In genomic region chr2:113173563-113174368, GRCh38 we compare ENCODE assay signal across 8 cellular contexts. TPM values are rescaled to one million over a fixed set of nuclear protein-coding genes. Genes with fewer than 3 reads are reported as not detected.
A peak's percentile ranks its signal among the peaks of the same experiment; 100 is the strongest.
DNase-seq lines count a peak whose midpoint lies in the region; ATAC-seq and TF ChIP-seq lines count a peak whose summit lies in the region.

PSD4 (plus strand) TSS chr2:113173971; CDS start chr2:113182457, 8,486 bp downstream.

- peak within 1 kb of the TSS; percentile 88 for H3K4me3 ChIP-seq in CD8-positive, alpha-beta memory T cell (ENCODE audit: low read length)
- peak within 1 kb of the TSS; percentile 27 to 48 (median 36) for H3K4me3 ChIP-seq in skin epidermis
- H3K4me3 ChIP-seq in MG63: no peak within 1 kb of the TSS

- peak within 1 kb of the TSS; percentile 89 to 95 (median 93) for H3K4me3 Mint-ChIP-seq in CD8-positive, alpha-beta memory T cell
- H3K4me3 Mint-ChIP-seq in IgD-negative memory B cell: peak within 1 kb of the TSS; percentile 78 to 93 (median 92)
- peak within 1 kb of the TSS; percentile 84 for H3K4me3 Mint-ChIP-seq in activated CD4-positive, alpha-beta T cell treated with anti-CD3 and anti-CD28 coated beads, Interleukin-2, amount 10 ng/mL, durations not matched to agents 7 days and 5 days

- H3K4me1 ChIP-seq in CD8-positive, alpha-beta memory T cell (ENCODE audit: insufficient read depth, low read length): peaks cover 76% of the 10 kb centered on the region

- CTCF ChIA-PET in CD8-positive, alpha-beta memory T cell (lab: Charles Lee): interaction anchor here (1.0 to 8.0 kb wide), 11 partner anchors 10 to 216 kb away, joined by 3 to 135 read pairs (median 7); no protein-coding TSS in a partner anchor
- CTCF ChIA-PET in activated CD4-positive, alpha-beta T cell treated with anti-CD3 and anti-CD28 coated beads, Interleukin-2, amount 10 ng/mL, durations not matched to agents 7 days and 5 days (lab: Charles Lee): interaction anchor here (0.8 to 5.1 kb wide), 19 partner anchors 8 to 216 kb away, joined by 3 to 40 read pairs (median 7); no protein-coding TSS in a partner anchor

- no peaks in the 10 kb centered on the region for H3K9me3 ChIP-seq in CD8-positive, alpha-beta memory T cell (ENCODE audit: low read length)
- no peaks in the 10 kb centered on the region for H3K9me3 ChIP-seq in MG63

- H3K4me1 Mint-ChIP-seq in CD8-positive, alpha-beta memory T cell: peaks cover 70 to 87% (median 76%) of the 10 kb centered on the region in 3 donors
- H3K4me1 Mint-ChIP-seq in IgD-negative memory B cell: peaks cover 40 to 55% (median 47%) of the 10 kb centered on the region in 3 donors
- H3K4me1 Mint-ChIP-seq in activated CD4-positive, alpha-beta T cell treated with anti-CD3 and anti-CD28 coated beads, Interleukin-2, amount 10 ng/mL, durations not matched to agents 7 days and 5 days: peaks cover 73% of the 10 kb centered on the region

- H3K27me3 ChIP-seq in CD8-positive, alpha-beta memory T cell (ENCODE audit: insufficient read depth, low read length, poor library complexity, severe bottlenecking): no peaks in the 10 kb centered on the region
- no peaks in the 10 kb centered on the region for H3K27me3 ChIP-seq in MG63

- peak; percentile 77 to 94 (median 91) for DNase-seq in CD8-positive, alpha-beta memory T cell
- DNase-seq in activated CD4-positive, alpha-beta T cell treated with anti-CD3 and anti-CD28 coated beads, Interleukin-2, amount 10 ng/mL, durations not matched to agents 7 days and 5 days: peak; percentile 94
- DNase-seq in erythroblast (lab: John Stamatoyannopoulos, UW) (peak; percentile 74 to 81), NCI-H1105 treated with DMSO at 0.1 percent for 48 hours (lab: John Stamatoyannopoulos, UW) (no peak), MG63 (no peak)

- H3K27ac Mint-ChIP-seq in CD8-positive, alpha-beta memory T cell: peak within 1 kb of the TSS; percentile 86 to 98 (median 94)
- peak within 1 kb of the TSS; percentile 82 to 99 (median 98) for H3K27ac Mint-ChIP-seq in IgD-negative memory B cell
- peak within 1 kb of the TSS; percentile 88 for H3K27ac Mint-ChIP-seq in activated CD4-positive, alpha-beta T cell treated with anti-CD3 and anti-CD28 coated beads, Interleukin-2, amount 10 ng/mL, durations not matched to agents 7 days and 5 days

- ATAC-seq in GM21381 (IDR thresholded peaks at IDR 0.05; ENCODE audit: unreplicated experiment): peak; percentile 73

- POLR2A ChIA-PET in CD8-positive, alpha-beta memory T cell (lab: Charles Lee): interaction anchor here (0.8 to 4.2 kb wide), 4 partner anchors 9 to 31 kb away, joined by 3 to 40 read pairs (median 6); no protein-coding TSS in a partner anchor
- POLR2A ChIA-PET in activated CD4-positive, alpha-beta T cell treated with anti-CD3 and anti-CD28 coated beads, Interleukin-2, amount 10 ng/mL, durations not matched to agents 7 days and 5 days (lab: Charles Lee): interaction anchor here (0.6 to 1.5 kb wide), 6 partner anchors 8 to 303 kb away, joined by 3 to 7 read pairs (median 4); no protein-coding TSS in a partner anchor

- peak within 1 kb of the TSS; percentile 77 for H3K27ac ChIP-seq in CD8-positive, alpha-beta memory T cell (ENCODE audit: low read depth, low read length)
- peak within 1 kb of the TSS in 20 of 21 experiments; percentile 17 to 95 (median 80) for H3K27ac ChIP-seq in skin epidermis

- TF ChIP-seq POLR2A in erythroblast (IDR thresholded peaks at IDR 0.05; ENCODE audit: low read length): peak; percentile 79

- peaks cover 0 to 3% of the 10 kb centered on the region in 2 donors for H3K27me3 Mint-ChIP-seq in CD8-positive, alpha-beta memory T cell
- no peaks in the 10 kb centered on the region for H3K27me3 Mint-ChIP-seq in IgD-negative memory B cell
- peaks cover 2% of the 10 kb centered on the region for H3K27me3 Mint-ChIP-seq in activated CD4-positive, alpha-beta T cell treated with anti-CD3 and anti-CD28 coated beads, Interleukin-2, amount 10 ng/mL, durations not matched to agents 7 days and 5 days

- peaks cover 15% of the 10 kb centered on the region for H3K36me3 ChIP-seq in CD8-positive, alpha-beta memory T cell (ENCODE audit: insufficient read depth, low read length)
- H3K36me3 ChIP-seq in MG63: no peaks in the 10 kb centered on the region

- H3K9me3 Mint-ChIP-seq in CD8-positive, alpha-beta memory T cell: peaks cover 0 to 3% (median 0%) of the 10 kb centered on the region in 5 donors
- peaks cover 0 to 2% (median 0%) of the 10 kb centered on the region in 3 donors for H3K9me3 Mint-ChIP-seq in IgD-negative memory B cell
- H3K9me3 Mint-ChIP-seq in activated CD4-positive, alpha-beta T cell treated with anti-CD3 and anti-CD28 coated beads, Interleukin-2, amount 10 ng/mL, durations not matched to agents 7 days and 5 days: peaks cover 7% of the 10 kb centered on the region

- H3K36me3 Mint-ChIP-seq in CD8-positive, alpha-beta memory T cell: peaks cover 0 to 38% (median 8%) of the 10 kb centered on the region in 3 donors
- peaks cover 2% of the 10 kb centered on the region for H3K36me3 Mint-ChIP-seq in IgD-negative memory B cell
- peaks cover 79% of the 10 kb centered on the region for H3K36me3 Mint-ChIP-seq in activated CD4-positive, alpha-beta T cell treated with anti-CD3 and anti-CD28 coated beads, Interleukin-2, amount 10 ng/mL, durations not matched to agents 7 days and 5 days (ENCODE audit: low read depth)

RNA-seq across cellular contexts. Expression of gene PSD4, which starts in this region (rescaled TPM):
- total RNA-seq in CD8-positive, alpha-beta memory T cell: 100 to 1,000 TPM; 192 to 193 TPM
- polyA plus RNA-seq in CD8-positive, alpha-beta memory T cell: 42.1 TPM
- 36.4 TPM for polyA plus RNA-seq in IgD-negative memory B cell
- 100 to 1,000 TPM; 329 to 335 TPM for total RNA-seq in activated CD4-positive, alpha-beta T cell treated with anti-CD3 and anti-CD28 coated beads, Interleukin-2, amount 10 ng/mL, durations not matched to agents 7 days and 5 days
- 0.16 and 0.59 TPM in 2 replicates for total RNA-seq in MG63 (2014; rRNA removed; shearing (Covaris generic); ENCODE audit: low replicate concordance)

Comparison
In these comparisons a context has a peak if more than half of its experiments do, and no peak if none do; other contexts are left out.
1. RNA of gene PSD4 (total RNA-seq): 329 to 335 TPM in activated CD4-positive, alpha-beta T cell treated with anti-CD3 and anti-CD28 coated beads, Interleukin-2, amount 10 ng/mL, durations not matched to agents 7 days and 5 days and 192 to 193 TPM in CD8-positive, alpha-beta memory T cell; 0.16 to 0.59 TPM in MG63; every median in the first group is over 100 times any median in the second.
2. DNase-seq: peak in CD8-positive, alpha-beta memory T cell (5 of 5), activated CD4-positive, alpha-beta T cell treated with anti-CD3 and anti-CD28 coated beads, Interleukin-2, amount 10 ng/mL, durations not matched to agents 7 days and 5 days (single experiment) and erythroblast (2 of 2); none in NCI-H1105 treated with DMSO at 0.1 percent for 48 hours (single experiment) and MG63 (single experiment).
3. Peak in every context shown above with its lines, with median percentiles within 50 percentile points of each other: H3K27ac Mint-ChIP-seq and H3K4me3 Mint-ChIP-seq.